ENCODE assay signal across 8 cellular contexts in the genomic region with DNA sequence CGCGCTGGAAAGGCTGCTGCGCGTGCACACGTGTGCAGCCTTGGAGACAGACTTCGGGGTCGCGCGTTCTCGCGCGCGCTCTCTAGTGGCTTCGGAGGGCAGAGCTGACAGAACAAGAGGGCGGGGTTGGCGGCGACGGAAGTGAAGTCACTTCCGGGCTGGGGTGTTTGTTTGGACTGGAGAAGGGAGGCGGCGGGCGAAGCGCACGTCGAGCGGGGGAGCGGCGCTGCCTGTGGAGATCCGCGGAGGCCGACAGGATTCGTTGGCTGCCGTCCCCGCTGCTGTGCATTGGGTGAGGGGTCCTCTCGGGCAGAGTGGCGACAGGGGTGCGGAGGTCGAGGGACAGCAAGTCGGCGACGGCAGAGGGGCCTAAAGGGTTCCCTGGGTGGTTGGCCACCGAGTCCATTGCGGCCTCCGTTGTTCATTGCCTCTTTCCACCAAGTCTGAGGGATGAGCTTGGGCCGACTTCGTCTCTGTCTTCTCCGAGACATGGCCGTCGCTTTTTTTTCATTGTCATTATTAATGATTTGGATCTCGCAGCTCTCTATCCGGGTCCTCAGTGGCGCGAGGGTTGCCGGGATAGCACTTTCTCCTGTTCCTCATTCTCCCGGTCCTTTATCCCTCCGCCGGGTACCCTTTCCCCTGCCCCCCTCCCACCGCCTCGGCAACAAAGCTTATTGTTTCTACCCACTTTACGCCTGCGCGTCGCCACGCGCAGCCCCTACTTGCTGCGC. TPM values are rescaled to one million over a fixed set of nuclear protein-coding genes. Genes with fewer than 3 reads are reported as not detected.
DNase-seq lines count a peak whose midpoint lies in the region; ATAC-seq and TF ChIP-seq lines count a peak whose summit lies in the region.

A gene with protein sequence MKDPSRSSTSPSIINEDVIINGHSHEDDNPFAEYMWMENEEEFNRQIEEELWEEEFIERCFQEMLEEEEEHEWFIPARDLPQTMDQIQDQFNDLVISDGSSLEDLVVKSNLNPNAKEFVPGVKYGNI (plus strand): TSS at position 166 of the 734 bp plus-strand sequence. CDS start 21,931 bp downstream, outside the sequence.

- peaks cover 38% of the 10 kb centered on the region for H3K4me1 Mint-ChIP-seq in activated CD4-positive, alpha-beta T cell treated with anti-CD3 and anti-CD28 coated beads, Interleukin-2, amount 10 ng/mL, durations not matched to agents 7 days and 5 days

- TF ChIP-seq CTCF in C4-2B (conservative IDR thresholded peaks at IDR 0.05): peak; percentile 92

- peak within 1 kb of the TSS; percentile 99 for H3K27ac Mint-ChIP-seq in activated CD4-positive, alpha-beta T cell treated with anti-CD3 and anti-CD28 coated beads, Interleukin-2, amount 10 ng/mL, durations not matched to agents 7 days and 5 days

- H3K4me3 Mint-ChIP-seq in activated CD4-positive, alpha-beta T cell treated with anti-CD3 and anti-CD28 coated beads, Interleukin-2, amount 10 ng/mL, durations not matched to agents 7 days and 5 days: peak within 1 kb of the TSS; percentile 93

- peak; percentile 99 for DNase-seq in NCI-H69 (lab: John Stamatoyannopoulos, UW)
- peak; percentile 98 for DNase-seq in activated CD4-positive, alpha-beta T cell treated with anti-CD3 and anti-CD28 coated beads, Interleukin-2, amount 10 ng/mL, durations not matched to agents 7 days and 5 days
- DNase-seq in dedifferentiated amniotic fluid mesenchymal stem cell (ENCODE audit: extremely low spot score): peak; percentile 95
- peak; percentile 97 for DNase-seq in left lobe of liver (ENCODE audit: low spot score)
- DNase-seq in stimulated activated CD4-positive, alpha-beta T cell treated with anti-CD3 and anti-CD28 coated beads, Interleukin-2, amount 100 ng/mL, for 4 hours (ENCODE audit: low read depth): peak; percentile 96

- CTCF ChIA-PET in activated CD4-positive, alpha-beta T cell treated with anti-CD3 and anti-CD28 coated beads, Interleukin-2, amount 10 ng/mL, durations not matched to agents 7 days and 5 days (lab: Charles Lee): interaction anchor here (0.6 to 3.3 kb wide), 27 partner anchors 8 to 693 kb away, joined by 3 to 28 read pairs (median 4); partner anchors contain the start of gene MZB1

- peak within 1 kb of the TSS; percentile 94 for H3K27ac ChIP-seq in C4-2B

- peak; percentile 95 for ATAC-seq in GM19328 (IDR thresholded peaks at IDR 0.05; ENCODE audit: unreplicated experiment)
- ATAC-seq in HG03520 (IDR thresholded peaks at IDR 0.05; ENCODE audit: unreplicated experiment): peak; percentile 90
- ATAC-seq in left lobe of liver: peak; percentile 98

- H3K9me3 Mint-ChIP-seq in activated CD4-positive, alpha-beta T cell treated with anti-CD3 and anti-CD28 coated beads, Interleukin-2, amount 10 ng/mL, durations not matched to agents 7 days and 5 days: no peaks in the 10 kb centered on the region

- POLR2A ChIA-PET in activated CD4-positive, alpha-beta T cell treated with anti-CD3 and anti-CD28 coated beads, Interleukin-2, amount 10 ng/mL, durations not matched to agents 7 days and 5 days (lab: Charles Lee): interaction anchor here (0.6 to 1.1 kb wide), 6 partner anchors 37 to 138 kb away, joined by 3 to 6 read pairs (median 4); partner anchors contain the start of gene MATR3

- no peaks in the 10 kb centered on the region for H3K27me3 Mint-ChIP-seq in activated CD4-positive, alpha-beta T cell treated with anti-CD3 and anti-CD28 coated beads, Interleukin-2, amount 10 ng/mL, durations not matched to agents 7 days and 5 days

- peaks cover 18% of the 10 kb centered on the region for H3K36me3 Mint-ChIP-seq in activated CD4-positive, alpha-beta T cell treated with anti-CD3 and anti-CD28 coated beads, Interleukin-2, amount 10 ng/mL, durations not matched to agents 7 days and 5 days (ENCODE audit: low read depth)

RNA-seq across cellular contexts. Expression of the gene that starts here (rescaled TPM):
- total RNA-seq in activated CD4-positive, alpha-beta T cell treated with anti-CD3 and anti-CD28 coated beads, Interleukin-2, amount 10 ng/mL, durations not matched to agents 7 days and 5 days: 10 to 100 TPM; 87.0 to 96.0 TPM
- 31.6 TPM for total RNA-seq in left lobe of liver

Comparison
In these comparisons a context has a peak if more than half of its experiments do, and no peak if none do; other contexts are left out.
1. Peak in every context shown above with its lines: DNase-seq, ATAC-seq and H3K27ac ChIP-seq.